Comparison of ENCODE assay signal across 9 cellular contexts in the genomic region with DNA sequence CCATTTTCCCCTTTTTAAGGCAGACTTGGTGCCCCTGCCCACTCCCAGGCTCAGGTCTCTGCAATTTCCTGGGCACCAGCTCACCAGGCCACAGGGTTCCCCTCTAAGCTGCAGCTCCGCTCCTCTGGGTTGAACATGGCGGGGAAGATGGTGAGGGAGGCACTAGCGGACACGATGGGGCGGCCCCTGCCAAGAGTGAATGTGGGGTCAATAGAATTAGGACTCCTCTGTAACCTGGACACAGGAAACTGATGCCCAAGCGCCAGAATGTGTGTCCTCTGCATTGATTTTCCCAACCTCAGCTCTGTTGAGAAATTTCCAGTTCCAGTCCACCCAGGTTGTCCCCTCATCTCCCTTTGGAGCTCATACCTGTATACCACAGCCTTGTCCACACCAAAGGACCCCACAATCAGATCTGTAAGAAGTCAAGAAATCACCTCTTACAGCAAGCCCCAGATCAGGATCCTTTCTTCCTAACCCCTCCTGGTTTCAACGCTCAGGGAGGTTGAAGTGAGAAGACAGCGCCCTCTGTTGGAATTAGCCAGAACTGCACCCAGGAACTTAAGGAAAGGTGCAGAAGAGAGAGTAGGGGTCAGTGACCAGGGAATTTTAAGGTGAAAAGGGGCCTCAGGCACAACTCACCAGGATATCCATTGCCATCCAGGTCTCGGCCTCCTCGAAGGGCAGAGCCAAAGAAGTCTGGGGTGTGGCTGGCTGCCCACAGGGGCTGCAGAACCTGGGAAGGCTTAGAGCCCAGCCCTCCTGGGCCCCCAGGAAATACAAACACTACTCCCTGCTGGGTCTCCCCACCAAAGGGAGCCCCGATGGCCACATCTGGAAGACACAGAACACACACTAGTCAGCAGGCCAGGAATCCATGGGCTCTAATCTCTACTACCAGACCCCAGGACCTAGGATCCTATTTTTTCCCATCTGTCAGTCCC. TPM values are rescaled to one million over a fixed set of nuclear protein-coding genes. Genes with fewer than 3 reads are reported as not detected.
A peak's percentile ranks its signal among the peaks of the same experiment; 100 is the strongest.
DNase-seq lines count a peak whose midpoint lies in the region; ATAC-seq and TF ChIP-seq lines count a peak whose summit lies in the region.
"Had no signal": no experiment of that assay in that cellular context is flagged by ENCODE, and none has a peak within 500 bp of the region (broad histone marks: within the 10 kb centered on the region; RNA-seq: fewer than 3 reads in every experiment).

No MANE protein-coding gene starts in this region.

- in situ Hi-C loops in GM13976 (cut with MboI; ENCODE audit: low sequenced_read_pairs, unreplicated experiment), result no loop called here

- intact Hi-C loops in OCI-LY7 (cut with micrococcal nuclease; ENCODE audit: unreplicated experiment), result no loop called here
- intact Hi-C loops in heart right ventricle (cut with DNase I), result no loop called here

- H3K9me3 ChIP-seq in OCI-LY7 (ENCODE audit: low read length) (no peaks in the 10 kb centered on the region), heart right ventricle (no peaks in the 10 kb centered on the region), smooth muscle cell (replicated peaks; ENCODE audit: low read depth) (no peaks in the 10 kb centered on the region)

- no peaks in the 10 kb centered on the region for H4K20me1 ChIP-seq in OCI-LY7 (ENCODE audit: insufficient read depth, low read length)
- peaks cover 20% of the 10 kb centered on the region for H4K20me1 ChIP-seq in smooth muscle cell (ENCODE audit: low read depth)

- POLR2A ChIA-PET in OCI-LY7 (lab: Charles Lee), result interaction anchor here (0.6 kb wide), 1 partner anchor 1622 kb away, joined by 5 read pairs; no protein-coding TSS in a partner anchor

- H3F3A ChIP-seq in smooth muscle cell (ENCODE audit: low read depth), result peaks cover 34% of the 10 kb centered on the region

- H3K27ac ChIP-seq in OCI-LY7 (ENCODE audit: low read depth, low read length, poor library complexity, severe bottlenecking) (no peak overlapping the region), heart right ventricle (peak overlapping the region in 4 of 10 donors; percentile 25 to 53 (median 34)), smooth muscle cell (ENCODE audit: low read depth) (no peak overlapping the region)

- H3K9me2 ChIP-seq in OCI-LY7 (ENCODE audit: insufficient read depth, low read length), result no peaks in the 10 kb centered on the region

- H3K4me2 ChIP-seq in OCI-LY7 (ENCODE audit: low read length) (no peak overlapping the region), smooth muscle cell (no peak overlapping the region)

- H3K4me1 ChIP-seq in OCI-LY7 (ENCODE audit: insufficient read depth, low read length, poor library complexity, severe bottlenecking) (no peaks in the 10 kb centered on the region), heart right ventricle (peaks cover 0 to 37% (median 24%) of the 10 kb centered on the region in 9 donors), smooth muscle cell (ENCODE audit: low read depth) (no peaks in the 10 kb centered on the region)

- CTCF ChIA-PET in OCI-LY7 (lab: Charles Lee; ENCODE audit: unreplicated experiment), result interaction anchor here (0.7 kb wide), 1 partner anchor 9 kb away, joined by 4 read pairs; no protein-coding TSS in a partner anchor

- DNase-seq in AG10803 (ENCODE audit: low read depth) (peak; percentile 58), GM13976 (ENCODE audit: low spot score) (peak; percentile 75), OCI-LY7 (ENCODE audit: low spot score) (peak; percentile 73), heart right ventricle (no peak), smooth muscle cell (lab: John Stamatoyannopoulos, UW; ENCODE audit: unreplicated experiment) (no peak), DMS153 (lab: John Stamatoyannopoulos, UW) (no peak), NCI-H524 treated with DMSO at 0.1 percent for 48 hours (lab: John Stamatoyannopoulos, UW) (no peak)
- DNase-seq in activated gamma-delta T cell treated with anti-CD3 and anti-CD28 coated beads, Interleukin-2, amount 50 U/mL, for 16 hours (ENCODE audit: low read depth), result peak; percentile 53

- H3K36me3 ChIP-seq in OCI-LY7 (ENCODE audit: insufficient read depth, low read length), result no peaks in the 10 kb centered on the region
- H3K36me3 ChIP-seq in heart right ventricle, result peaks cover 0 to 100% (median 70%) of the 10 kb centered on the region in 9 donors
- H3K36me3 ChIP-seq in smooth muscle cell (ENCODE audit: low read depth), result peaks cover 10% of the 10 kb centered on the region

- ATAC-seq in heart right ventricle, result peak in 4 of 8 donors; percentile 4 to 43 (median 24)
- ATAC-seq: right cardiac atrium had no signal

- BruUV-seq in OCI-LY7 (replicated peaks; lab: Mats Ljungman, UMichigan), result no TSS peak

- H3K27me3 ChIP-seq in heart right ventricle (no peaks in the 10 kb centered on the region), smooth muscle cell (ENCODE audit: low read depth) (no peaks in the 10 kb centered on the region)

- TF ChIP-seq CTCF in AG10803 (conservative IDR thresholded peaks at IDR 0.05; ENCODE audit: low read length) (peak; percentile 91), GM13976 (IDR thresholded peaks at IDR 0.05; ENCODE audit: borderline replicate concordance, control extremely low read depth, extremely low read depth, insufficient read depth, missing control alignments) (peak; percentile 80), OCI-LY7 (conservative IDR thresholded peaks at IDR 0.05; ENCODE audit: low read length) (peak; percentile 99), heart right ventricle (IDR thresholded peaks at IDR 0.05) (peak; percentile 88 to 97 (median 93)), smooth muscle cell (IDR thresholded peaks at IDR 0.05; ENCODE audit: borderline replicate concordance, insufficient read depth, poor library complexity, severe bottlenecking) (peak; percentile 97)

- WGBS in heart right ventricle, 2 donors, result 65 to 67% methylated on average over 11 of the region's 11 CpGs
- WGBS in smooth muscle cell (ENCODE audit: low lambda C conversion rate), result 73% methylated on average over 11 of the region's 11 CpGs

- H3K79me2 ChIP-seq in OCI-LY7 (ENCODE audit: insufficient read depth, low read depth, low read length) (no peaks in the 10 kb centered on the region), smooth muscle cell (ENCODE audit: low read depth) (peaks cover under 1% of the 10 kb centered on the region)

- H3K4me3 ChIP-seq in AG10803 (ENCODE audit: low read length) (no peak overlapping the region), OCI-LY7 (ENCODE audit: low read depth, low read length, poor library complexity, severe bottlenecking) (no peak overlapping the region), heart right ventricle (no peak overlapping the region), smooth muscle cell (no peak overlapping the region)

- no peak overlapping the region for H3K9ac ChIP-seq in smooth muscle cell (ENCODE audit: low read depth)

- H2AFZ ChIP-seq in OCI-LY7 (ENCODE audit: low read length), result no peak overlapping the region
- H2AFZ ChIP-seq in smooth muscle cell (ENCODE audit: low read depth), result no peak overlapping the region

RNA-seq across cellular contexts. Expression of gene ITGA5, which starts 14.7 kb away (rescaled TPM):
- total RNA-seq in OCI-LY7 (2014; rRNA removed; shearing (Covaris generic)), result 0.06 and 1.0 TPM in 2 replicates
- total RNA-seq in OCI-LY7 (2022) (0.34 and 0.76 TPM in 2 replicates), heart right ventricle (10 to 100 TPM; 35.7 to 86.1 (median 48.8) TPM), smooth muscle cell (151 and 163 TPM in 2 replicates)
- polyA plus RNA-seq in heart right ventricle (100 to 1,000 TPM in 1 of 2 donors, 10 to 100 TPM in 1; 31.9 to 154 TPM), smooth muscle cell (192 and 202 TPM in 2 replicates)

RNA-seq across cellular contexts. Expression of gene ZNF385A, which starts 19.8 kb away (rescaled TPM):
- total RNA-seq in OCI-LY7 (2014; rRNA removed; shearing (Covaris generic)), result 0.18 and 0.32 TPM in 2 replicates
- 2.6 and 2.9 TPM in 2 replicates for total RNA-seq in OCI-LY7 (2022)
- 10 to 100 TPM in 2 of 10 donors, 1 to 10 TPM in 8; 3.8 to 19.1 (median 4.8) TPM for total RNA-seq in heart right ventricle
- 10 to 100 TPM in 1 of 2 donors, 1 to 10 TPM in 1; 8.1 to 10.5 TPM for polyA plus RNA-seq in heart right ventricle
- 9.3 and 20.2 TPM in 2 replicates for total RNA-seq in smooth muscle cell
- 6.5 and 17.2 TPM in 2 replicates for polyA plus RNA-seq in smooth muscle cell

RNA-seq across cellular contexts. Expression of gene GPR84, which starts 40.0 kb away (rescaled TPM):
- not detected in 2 replicates for total RNA-seq in OCI-LY7 (2014; rRNA removed; shearing (Covaris generic))
- 0.18 and 0.30 TPM in 2 replicates for total RNA-seq in OCI-LY7 (2022)
- 1 to 10 TPM in 1 of 10 donors, under 1 TPM in 3, not detected in 6; 0.15 to 2.9 (median 0.25) TPM for total RNA-seq in heart right ventricle
- under 1 TPM in 1 of 2 donors, not detected in 1; 0.45 TPM for polyA plus RNA-seq in heart right ventricle
- 0.09 and 0.13 TPM in 2 replicates for total RNA-seq in smooth muscle cell
- polyA plus RNA-seq in smooth muscle cell, result 0.46 TPM in 1 of 2 replicates, not detected in the other

Comparison
In these comparisons a context has a peak if more than half of its experiments do, and no peak if none do; other contexts are left out.
1. DNase-seq: peak in AG10803 (single experiment), GM13976 (single experiment), OCI-LY7 (single experiment) and activated gamma-delta T cell treated with anti-CD3 and anti-CD28 coated beads, Interleukin-2, amount 50 U/mL, for 16 hours (single experiment); none in heart right ventricle (0 of 2), smooth muscle cell (single experiment), DMS153 (single experiment) and NCI-H524 treated with DMSO at 0.1 percent for 48 hours (single experiment).
2. RNA of gene ITGA5, which starts 14.7 kb away (total RNA-seq): 151 to 163 TPM in smooth muscle cell and 35.7 to 86.1 TPM in heart right ventricle; 0.06 to 1.0 TPM in OCI-LY7; every median in the first group is over 10 times any median in the second.
3. Peak in every context shown above with its lines, with median percentiles within 50 percentile points of each other: CTCF ChIP-seq.